8 cellular contexts compared by ENCODE assay signal in genomic region chr18:74456409-74457042, GRCh38. TPM values are rescaled to one million over a fixed set of nuclear protein-coding genes. Genes with fewer than 3 reads are reported as not detected.
DNase-seq lines count a peak whose midpoint lies in the region; ATAC-seq and TF ChIP-seq lines count a peak whose summit lies in the region.

No MANE protein-coding gene starts in this region.

- H3K4me3 Mint-ChIP-seq in CD14-positive monocyte (peak overlapping the region; percentile 24 to 71), progenitor cell of endocrine pancreas (ENCODE audit: low read depth) (peak overlapping the region; percentile 42)
- H3K4me3 Mint-ChIP-seq in activated CD8-positive, alpha-beta T cell treated with anti-CD3 and anti-CD28 coated beads for 36 hours: peak overlapping the region; percentile 10

- CTCF ChIA-PET in activated CD8-positive, alpha-beta T cell treated with anti-CD3 and anti-CD28 coated beads for 36 hours (lab: Charles Lee): interaction anchor here (1.1 kb wide), 1 partner anchor 103 kb away, joined by 3 read pairs; no protein-coding TSS in a partner anchor

- H3K27ac Mint-ChIP-seq in CD14-positive monocyte: no peak overlapping the region
- no peak overlapping the region for H3K27ac Mint-ChIP-seq in activated CD8-positive, alpha-beta T cell treated with anti-CD3 and anti-CD28 coated beads for 36 hours
- no peak overlapping the region for H3K27ac Mint-ChIP-seq in progenitor cell of endocrine pancreas

- H3K4me1 Mint-ChIP-seq in CD14-positive monocyte: peaks cover 9% of the 10 kb centered on the region
- H3K4me1 Mint-ChIP-seq in activated CD8-positive, alpha-beta T cell treated with anti-CD3 and anti-CD28 coated beads for 36 hours (ENCODE audit: low read depth): peaks cover 2% of the 10 kb centered on the region
- peaks cover 10% of the 10 kb centered on the region for H3K4me1 Mint-ChIP-seq in progenitor cell of endocrine pancreas (ENCODE audit: low read depth)

- POLR2A ChIA-PET in activated CD8-positive, alpha-beta T cell treated with anti-CD3 and anti-CD28 coated beads for 36 hours (lab: Charles Lee): no interaction called here

- peak; percentile 40 for DNase-seq in CD14-positive monocyte (ENCODE audit: low spot score)
- DNase-seq in activated CD8-positive, alpha-beta T cell treated with anti-CD3 and anti-CD28 coated beads for 36 hours: no peak
- no peak for DNase-seq in left cardiac atrium
- no peak for DNase-seq in progenitor cell of endocrine pancreas (ENCODE audit: low spot score, unreplicated experiment)
- DNase-seq in HK-2 (ENCODE audit: unreplicated experiment): no peak
- no peak for DNase-seq in stimulated activated CD4-positive, alpha-beta T cell treated with anti-CD3 and anti-CD28 coated beads, Interleukin-4, amount 100 ng/mL, for 4 hours
- DNase-seq in AG08395 (ENCODE audit: low spot score): no peak

- TF ChIP-seq CTCF in CD14-positive monocyte (IDR thresholded peaks at IDR 0.05): no peak
- TF ChIP-seq CTCF in activated CD8-positive, alpha-beta T cell treated with anti-CD3 and anti-CD28 coated beads for 36 hours (IDR thresholded peaks at IDR 0.05): no peak
- TF ChIP-seq CTCF in progenitor cell of endocrine pancreas (IDR thresholded peaks at IDR 0.05; ENCODE audit: unreplicated experiment): no peak

- H3K9me3 Mint-ChIP-seq in CD14-positive monocyte (peaks cover 0 to 6% (median 6%) of the 10 kb centered on the region in 7 donors), progenitor cell of endocrine pancreas (ENCODE audit: low read depth) (no peaks in the 10 kb centered on the region)
- no peaks in the 10 kb centered on the region for H3K9me3 Mint-ChIP-seq in activated CD8-positive, alpha-beta T cell treated with anti-CD3 and anti-CD28 coated beads for 36 hours

- peaks cover 60 to 81% (median 60%) of the 10 kb centered on the region in 3 donors for H3K27me3 Mint-ChIP-seq in CD14-positive monocyte (ENCODE audit: low read depth in 3 of 3)
- H3K27me3 Mint-ChIP-seq in activated CD8-positive, alpha-beta T cell treated with anti-CD3 and anti-CD28 coated beads for 36 hours: peaks cover 28% of the 10 kb centered on the region
- peaks cover 79% of the 10 kb centered on the region for H3K27me3 Mint-ChIP-seq in progenitor cell of endocrine pancreas

- intact Hi-C loops in CD14-positive monocyte (cut with micrococcal nuclease): no loop called here
- intact Hi-C loops in activated CD8-positive, alpha-beta T cell treated with anti-CD3 and anti-CD28 coated beads for 36 hours (cut with micrococcal nuclease): no loop called here
- intact Hi-C loops in left cardiac atrium (cut with DNase I): no loop called here

- H3K36me3 Mint-ChIP-seq in CD14-positive monocyte (peaks cover 4 to 6% of the 10 kb centered on the region in 2 donors), progenitor cell of endocrine pancreas (ENCODE audit: insufficient read depth) (no peaks in the 10 kb centered on the region)
- no peaks in the 10 kb centered on the region for H3K36me3 Mint-ChIP-seq in activated CD8-positive, alpha-beta T cell treated with anti-CD3 and anti-CD28 coated beads for 36 hours (ENCODE audit: low read depth)

- ATAC-seq in activated CD8-positive, alpha-beta T cell treated with anti-CD3 and anti-CD28 coated beads for 36 hours: no peak
- ATAC-seq in left cardiac atrium (peak; percentile 40 to 51), GM21825 (IDR thresholded peaks at IDR 0.05; ENCODE audit: unreplicated experiment) (no peak)

RNA-seq across cellular contexts. Expression of gene DIPK1C, which starts 0.6 kb away (rescaled TPM):
- polyA plus RNA-seq in CD14-positive monocyte: not detected
- not detected for total RNA-seq in activated CD8-positive, alpha-beta T cell treated with anti-CD3 and anti-CD28 coated beads for 36 hours
- total RNA-seq in left cardiac atrium: 1 to 10 TPM; 1.3 to 1.5 TPM
- total RNA-seq in progenitor cell of endocrine pancreas: not detected in 2 replicates

RNA-seq across cellular contexts. Expression of gene CNDP2, which starts 39.6 kb away (rescaled TPM):
- 100 to 1,000 TPM; 103 to 186 TPM for polyA plus RNA-seq in CD14-positive monocyte
- total RNA-seq in activated CD8-positive, alpha-beta T cell treated with anti-CD3 and anti-CD28 coated beads for 36 hours: 100 to 1,000 TPM; 121 to 136 TPM
- total RNA-seq in left cardiac atrium (10 to 100 TPM; 71.1 to 79.4 TPM), progenitor cell of endocrine pancreas (176 and 182 TPM in 2 replicates)

Comparison
In these comparisons a context has a peak if more than half of its experiments do, and no peak if none do; other contexts are left out.
1. ATAC-seq: peak in left cardiac atrium (2 of 2); none in activated CD8-positive, alpha-beta T cell treated with anti-CD3 and anti-CD28 coated beads for 36 hours (single experiment) and GM21825 (single experiment).
2. Peak in every context shown above with its lines, with median percentiles within 50 percentile points of each other: H3K4me3 Mint-ChIP-seq.